ENCODE assay signal across 1 cellular context in the genomic region with DNA sequence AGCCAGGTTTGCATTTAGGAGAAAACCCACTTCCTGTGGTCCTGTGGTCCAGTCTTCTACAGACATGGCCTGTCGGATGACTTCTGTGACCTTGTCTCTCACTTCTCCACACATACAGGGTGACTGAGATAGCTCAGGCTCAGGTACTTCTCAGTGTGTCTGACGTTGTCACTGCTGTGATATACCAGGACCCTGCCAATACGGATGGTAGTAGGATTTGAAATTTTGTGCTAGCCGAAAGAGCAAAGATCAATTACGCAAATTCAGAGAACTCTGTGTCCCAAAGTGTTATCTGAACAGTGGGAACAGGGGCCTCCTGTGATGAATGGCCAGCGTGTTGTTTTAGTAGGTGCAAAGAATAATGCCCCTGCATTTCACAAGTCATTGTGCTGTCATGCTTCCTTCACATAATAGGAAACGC.
TF ChIP-seq lines count a peak whose summit lies in the region.

No MANE protein-coding gene starts in this region.

TF ChIP-seq in GM23338, 12 proteins besides CTCF, POLR2A, EP300 and RAD21 (continued from another document):
- TF ChIP-seq, protein P1, sequence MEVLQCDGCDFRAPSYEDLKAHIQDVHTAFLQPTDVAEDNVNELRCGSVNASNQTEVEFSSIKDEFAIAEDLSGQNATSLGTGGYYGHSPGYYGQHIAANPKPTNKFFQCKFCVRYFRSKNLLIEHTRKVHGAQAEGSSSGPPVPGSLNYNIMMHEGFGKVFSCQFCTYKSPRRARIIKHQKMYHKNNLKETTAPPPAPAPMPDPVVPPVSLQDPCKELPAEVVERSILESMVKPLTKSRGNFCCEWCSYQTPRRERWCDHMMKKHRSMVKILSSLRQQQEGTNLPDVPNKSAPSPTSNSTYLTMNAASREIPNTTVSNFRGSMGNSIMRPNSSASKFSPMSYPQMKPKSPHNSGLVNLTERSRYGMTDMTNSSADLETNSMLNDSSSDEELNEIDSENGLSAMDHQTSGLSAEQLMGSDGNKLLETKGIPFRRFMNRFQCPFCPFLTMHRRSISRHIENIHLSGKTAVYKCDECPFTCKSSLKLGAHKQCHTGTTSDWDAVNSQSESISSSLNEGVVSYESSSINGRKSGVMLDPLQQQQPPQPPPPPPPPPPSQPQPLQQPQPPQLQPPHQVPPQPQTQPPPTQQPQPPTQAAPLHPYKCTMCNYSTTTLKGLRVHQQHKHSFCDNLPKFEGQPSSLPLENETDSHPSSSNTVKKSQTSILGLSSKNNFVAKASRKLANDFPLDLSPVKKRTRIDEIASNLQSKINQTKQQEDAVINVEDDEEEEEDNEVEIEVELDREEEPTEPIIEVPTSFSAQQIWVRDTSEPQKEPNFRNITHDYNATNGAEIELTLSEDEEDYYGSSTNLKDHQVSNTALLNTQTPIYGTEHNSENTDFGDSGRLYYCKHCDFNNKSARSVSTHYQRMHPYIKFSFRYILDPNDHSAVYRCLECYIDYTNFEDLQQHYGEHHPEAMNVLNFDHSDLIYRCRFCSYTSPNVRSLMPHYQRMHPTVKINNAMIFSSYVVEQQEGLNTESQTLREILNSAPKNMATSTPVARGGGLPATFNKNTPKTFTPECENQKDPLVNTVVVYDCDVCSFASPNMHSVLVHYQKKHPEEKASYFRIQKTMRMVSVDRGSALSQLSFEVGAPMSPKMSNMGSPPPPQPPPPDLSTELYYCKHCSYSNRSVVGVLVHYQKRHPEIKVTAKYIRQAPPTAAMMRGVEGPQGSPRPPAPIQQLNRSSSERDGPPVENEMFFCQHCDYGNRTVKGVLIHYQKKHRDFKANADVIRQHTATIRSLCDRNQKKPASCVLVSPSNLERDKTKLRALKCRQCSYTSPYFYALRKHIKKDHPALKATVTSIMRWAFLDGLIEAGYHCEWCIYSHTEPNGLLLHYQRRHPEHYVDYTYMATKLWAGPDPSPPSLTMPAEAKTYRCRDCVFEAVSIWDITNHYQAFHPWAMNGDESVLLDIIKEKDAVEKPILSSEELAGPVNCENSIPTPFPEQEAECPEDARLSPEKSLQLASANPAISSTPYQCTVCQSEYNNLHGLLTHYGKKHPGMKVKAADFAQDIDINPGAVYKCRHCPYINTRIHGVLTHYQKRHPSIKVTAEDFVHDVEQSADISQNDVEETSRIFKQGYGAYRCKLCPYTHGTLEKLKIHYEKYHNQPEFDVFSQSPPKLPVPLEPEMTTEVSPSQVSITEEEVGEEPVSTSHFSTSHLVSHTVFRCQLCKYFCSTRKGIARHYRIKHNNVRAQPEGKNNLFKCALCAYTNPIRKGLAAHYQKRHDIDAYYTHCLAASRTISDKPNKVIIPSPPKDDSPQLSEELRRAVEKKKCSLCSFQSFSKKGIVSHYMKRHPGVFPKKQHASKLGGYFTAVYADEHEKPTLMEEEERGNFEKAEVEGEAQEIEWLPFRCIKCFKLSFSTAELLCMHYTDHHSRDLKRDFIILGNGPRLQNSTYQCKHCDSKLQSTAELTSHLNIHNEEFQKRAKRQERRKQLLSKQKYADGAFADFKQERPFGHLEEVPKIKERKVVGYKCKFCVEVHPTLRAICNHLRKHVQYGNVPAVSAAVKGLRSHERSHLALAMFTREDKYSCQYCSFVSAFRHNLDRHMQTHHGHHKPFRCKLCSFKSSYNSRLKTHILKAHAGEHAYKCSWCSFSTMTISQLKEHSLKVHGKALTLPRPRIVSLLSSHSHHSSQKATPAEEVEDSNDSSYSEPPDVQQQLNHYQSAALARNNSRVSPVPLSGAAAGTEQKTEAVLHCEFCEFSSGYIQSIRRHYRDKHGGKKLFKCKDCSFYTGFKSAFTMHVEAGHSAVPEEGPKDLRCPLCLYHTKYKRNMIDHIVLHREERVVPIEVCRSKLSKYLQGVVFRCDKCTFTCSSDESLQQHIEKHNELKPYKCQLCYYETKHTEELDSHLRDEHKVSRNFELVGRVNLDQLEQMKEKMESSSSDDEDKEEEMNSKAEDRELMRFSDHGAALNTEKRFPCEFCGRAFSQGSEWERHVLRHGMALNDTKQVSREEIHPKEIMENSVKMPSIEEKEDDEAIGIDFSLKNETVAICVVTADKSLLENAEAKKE (CRISPR knock-in tag; IDR thresholded peaks at IDR 0.05), result no peak
- no peak for TF ChIP-seq EZH2 (IDR thresholded peaks at IDR 0.05; ENCODE audit: low read depth, unreplicated experiment)
